27 cellular contexts compared by ENCODE assay signal in the genomic region with DNA sequence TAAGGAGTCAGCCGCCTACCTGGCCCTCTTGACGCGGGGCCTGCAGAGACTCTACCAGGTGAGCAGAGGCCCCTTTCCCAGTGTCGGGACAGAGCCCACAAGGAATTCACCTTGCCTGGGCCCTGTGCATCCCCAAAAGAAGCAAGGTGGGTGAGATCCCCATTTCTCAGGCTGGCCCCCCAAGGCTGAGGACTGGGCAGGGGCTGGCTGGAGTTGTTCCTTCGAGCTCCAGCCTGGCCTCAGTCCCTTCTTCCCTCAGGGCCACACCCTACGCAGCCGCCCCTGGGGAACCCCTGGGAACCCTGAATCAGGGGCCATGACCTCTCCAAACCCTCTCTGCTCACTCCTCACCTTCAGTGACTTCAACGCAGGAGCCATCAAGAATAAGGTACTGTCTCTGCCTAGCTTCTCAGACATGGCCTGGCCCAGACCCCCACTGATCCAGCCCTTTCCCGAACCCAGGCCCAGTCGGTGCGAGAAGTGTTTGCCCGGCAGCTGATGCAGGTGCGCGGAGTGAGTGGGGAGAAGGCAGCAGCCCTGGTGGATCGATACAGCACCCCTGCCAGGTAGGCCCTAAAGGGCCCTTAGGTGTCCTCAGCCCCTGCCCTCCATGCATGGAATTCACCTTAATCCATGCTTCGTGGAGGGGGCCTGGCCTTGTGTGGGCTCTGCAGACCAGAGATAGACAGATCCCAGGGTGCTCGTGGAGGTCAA. TPM values are rescaled to one million over a fixed set of nuclear protein-coding genes. Genes with fewer than 3 reads are reported as not detected.
DNase-seq lines count a peak whose midpoint lies in the region; ATAC-seq, FAIRE-seq and TF ChIP-seq lines count a peak whose summit lies in the region.
"Had no signal": no experiment of that assay in that cellular context is flagged by ENCODE, and none has a peak within 500 bp of the region (broad histone marks: within the 10 kb centered on the region; RNA-seq: fewer than 3 reads in every experiment).

No MANE protein-coding gene starts in this region.

- 92% methylated on average over 17 of the region's 17 CpGs for WGBS in GM12878 (ENCODE audit: insufficient coverage, insufficient replicate concordance, low lambda C conversion rate, missing lambda C conversion rate)

- H4K20me1 ChIP-seq in GM12878 (ENCODE audit: control insufficient read depth, insufficient read depth) (no peaks in the 10 kb centered on the region; the same call in 1 of the 2 replicates), neural progenitor cell (ENCODE audit: low read depth) (peaks cover 19% of the 10 kb centered on the region)

- in situ Hi-C loops in GM12878 (cut with MboI), result loop anchor here (25.0 kb wide), 1 partner anchor 1628 kb away; a partner anchor contains a TSS
- in situ Hi-C loops in gastrocnemius medialis (cut with MboI; ENCODE audit: low sequenced_read_pairs in 4 of 4), result no loop called here
- in situ Hi-C loops in G401 (cut with HindIII; ENCODE audit: low sequenced_read_pairs), result no loop called here

- RAD21 ChIA-PET in GM12878 (lab: Charles Lee; ENCODE audit: unreplicated experiment), result no interaction called here

- H2AFZ ChIP-seq in GM12878 (ENCODE audit: control insufficient read depth, low read depth, low read length), result no peak overlapping the region
- H2AFZ ChIP-seq in neural progenitor cell (replicated peaks), result no peak overlapping the region

- peaks cover 21% of the 10 kb centered on the region for H3K79me2 ChIP-seq in GM12878 (ENCODE audit: control insufficient read depth, insufficient read depth, low read length)
- H3K79me2 ChIP-seq in neural progenitor cell (ENCODE audit: low read depth), result peaks cover 16% of the 10 kb centered on the region

- no peak for DNase-seq in T-helper 2 cell treated with Interferon-gamma antibody and Interleukin-4, amounts not matched to agents 5 μg/mL and 100 μg/mL, for 36 hours (ENCODE audit: low spot score)
- DNase-seq in T-helper 2 cell, result no peak
- DNase-seq in AG04450 (ENCODE audit: low read depth, low spot score), result no peak
- DNase-seq in GM12878 (ENCODE audit: low read depth, low spot score), result no peak
- DNase-seq in neural progenitor cell (ENCODE audit: low spot score), result peak; percentile 0
- DNase-seq in gastrocnemius medialis, result no peak
- DNase-seq in G401 (ENCODE audit: low spot score), result no peak
- DNase-seq: 8988T; activated CD4-positive, alpha-beta memory T cell treated with anti-CD3 and anti-CD28 coated beads for 36 hours; activated CD4-positive, CD25-positive, alpha-beta regulatory T cell treated with anti-CD3 and anti-CD28 coated beads, Interleukin-2, amount 50 U/mL, for 72 hours; activated CD8-positive, alpha-beta memory T cell treated with anti-CD3 and anti-CD28 coated beads, Interleukin-2, amount 50 U/mL, for 4 hours; CD4-positive, CD25-positive, alpha-beta regulatory T cell; esophagus squamous epithelium; foreskin melanocyte; hippocampal formation; midbrain; NCI-H187; NCI-H2171 treated with DMSO at 0.1 percent for 48 hours; NCI-H524; stimulated activated naive CD4-positive, alpha-beta T cell treated with Interleukin-2 at 50 U/mL for 16 hours had no signal

- BruUV-seq in GM12878 (replicated peaks; lab: Mats Ljungman, UMichigan), result no TSS peak

- no peak overlapping the region for H3K4me3 Mint-ChIP-seq in T-helper 2 cell treated with Interferon-gamma antibody and Interleukin-4, amounts not matched to agents 5 μg/mL and 100 μg/mL, for 36 hours
- H3K4me3 Mint-ChIP-seq in neural progenitor cell, result peak overlapping the region; percentile 30
- H3K4me3 Mint-ChIP-seq: activated CD4-positive, alpha-beta memory T cell treated with anti-CD3 and anti-CD28 coated beads for 36 hours; CD4-positive, CD25-positive, alpha-beta regulatory T cell; central memory CD8-positive, alpha-beta T cell; naive thymus-derived CD8-positive, alpha-beta T cell had no signal

- H3K4me1 Mint-ChIP-seq in T-helper 2 cell treated with Interferon-gamma antibody and Interleukin-4, amounts not matched to agents 5 μg/mL and 100 μg/mL, for 36 hours (ENCODE audit: low read depth), result peaks cover 18% of the 10 kb centered on the region
- peaks cover 29% of the 10 kb centered on the region for H3K4me1 Mint-ChIP-seq in neural progenitor cell

- no peak overlapping the region for H3K4me2 ChIP-seq in GM12878 (ENCODE audit: control insufficient read depth, insufficient read depth)
- H3K4me2 ChIP-seq in neural progenitor cell, result no peak overlapping the region

- ATAC-seq in GM12878, result no peak
- no peak for ATAC-seq in gastrocnemius medialis
- ATAC-seq in GM18858 (IDR thresholded peaks at IDR 0.05; ENCODE audit: unreplicated experiment), result no peak
- ATAC-seq: left lung; naive thymus-derived CD8-positive, alpha-beta T cell had no signal

- H3K27ac ChIP-seq in AG04450 (ENCODE audit: low read depth, low read length) (peak overlapping the region; percentile 31), GM12878 (ENCODE audit: control insufficient read depth, insufficient read depth) (no peak overlapping the region), neural progenitor cell (no peak overlapping the region), gastrocnemius medialis (no peak overlapping the region)
- H3K27ac ChIP-seq: esophagus squamous epithelium, left lung had no signal

- TF ChIP-seq POLR2A in GM12878 (IDR thresholded peaks at IDR 0.05; ENCODE audit: low read depth, low read length) (no peak), gastrocnemius medialis (IDR thresholded peaks at IDR 0.05) (no peak)

- no peak for FAIRE-seq in GM12878 (lab: Jason Lieb, UNC)
- FAIRE-seq: endometrium, GM12892 had no signal

- no peaks in the 10 kb centered on the region for H3K27me3 Mint-ChIP-seq in T-helper 2 cell treated with Interferon-gamma antibody and Interleukin-4, amounts not matched to agents 5 μg/mL and 100 μg/mL, for 36 hours (ENCODE audit: low read depth)
- H3K27me3 Mint-ChIP-seq in neural progenitor cell (ENCODE audit: insufficient read depth, low read depth), result peaks cover 20% of the 10 kb centered on the region
- H3K27me3 Mint-ChIP-seq: activated CD4-positive, alpha-beta memory T cell treated with anti-CD3 and anti-CD28 coated beads for 36 hours; CD4-positive, CD25-positive, alpha-beta regulatory T cell; central memory CD8-positive, alpha-beta T cell; naive thymus-derived CD8-positive, alpha-beta T cell had no signal

- peak overlapping the region; percentile 36 for H3K27ac Mint-ChIP-seq in T-helper 2 cell treated with Interferon-gamma antibody and Interleukin-4, amounts not matched to agents 5 μg/mL and 100 μg/mL, for 36 hours
- no peak overlapping the region for H3K27ac Mint-ChIP-seq in neural progenitor cell
- H3K27ac Mint-ChIP-seq: activated CD4-positive, alpha-beta memory T cell treated with anti-CD3 and anti-CD28 coated beads for 36 hours; activated T-helper 2 cell treated with anti-CD3 and anti-CD28 coated beads, Interferon-gamma antibody, Interleukin-2, Interleukin-4, amounts not matched to agents 10 μg/mL and 5 μg/mL and 100 μg/mL, durations not matched to agents 14 hours and 24 hours and 36 hours had no signal

- H3K4me1 ChIP-seq in GM12878 (ENCODE audit: control insufficient read depth, insufficient read depth, low read length) (peaks cover 15% of the 10 kb centered on the region), neural progenitor cell (peaks cover 6% of the 10 kb centered on the region), gastrocnemius medialis (peaks cover 15% of the 10 kb centered on the region in 2 donors)

- H3K4me3 ChIP-seq in AG04450 (ENCODE audit: low read depth, low read length), result no peak overlapping the region
- H3K4me3 ChIP-seq in GM12878, result no peak overlapping the region
- H3K4me3 ChIP-seq in neural progenitor cell, result no peak overlapping the region
- no peak overlapping the region for H3K4me3 ChIP-seq in gastrocnemius medialis
- H3K4me3 ChIP-seq: esophagus squamous epithelium, left lung had no signal

- H3K9me3 Mint-ChIP-seq in T-helper 2 cell treated with Interferon-gamma antibody and Interleukin-4, amounts not matched to agents 5 μg/mL and 100 μg/mL, for 36 hours, result no peaks in the 10 kb centered on the region
- H3K9me3 Mint-ChIP-seq in neural progenitor cell, result no peaks in the 10 kb centered on the region
- H3K9me3 Mint-ChIP-seq: activated CD4-positive, alpha-beta memory T cell treated with anti-CD3 and anti-CD28 coated beads for 36 hours; activated T-helper 2 cell treated with anti-CD3 and anti-CD28 coated beads, Interferon-gamma antibody, Interleukin-2, Interleukin-4, amounts not matched to agents 10 μg/mL and 5 μg/mL and 100 μg/mL, durations not matched to agents 14 hours and 24 hours and 36 hours; CD4-positive, CD25-positive, alpha-beta regulatory T cell; central memory CD8-positive, alpha-beta T cell; naive thymus-derived CD8-positive, alpha-beta T cell had no signal

- CTCF ChIA-PET in AG04450 (lab: Charles Lee) (no interaction called here), GM12878 (lab: Yijun Ruan, JAX) (interaction anchor here (1.6 kb wide), 1 partner anchor 24 kb away, joined by 3 read pairs; no protein-coding TSS in a partner anchor)

- no peak for TF ChIP-seq CTCF in AG04450 (IDR thresholded peaks at IDR 0.05; ENCODE audit: low read depth, low read length)
- no peak for TF ChIP-seq CTCF in GM12878 (IDR thresholded peaks at IDR 0.05 in 2 of 3, conservative IDR thresholded peaks at IDR 0.05 in 1 of 3; ENCODE audit: control insufficient read depth in 2 of 3, extremely low read depth in 1 of 3, insufficient read depth in 1 of 3, low read depth in 3 of 3, low read length in 3 of 3)
- no peak for TF ChIP-seq CTCF in neural progenitor cell (IDR thresholded peaks at IDR 0.05)
- TF ChIP-seq CTCF in gastrocnemius medialis (IDR thresholded peaks at IDR 0.05 in 4 of 5, conservative IDR thresholded peaks at IDR 0.05 in 1 of 5), result no peak

- H3K36me3 ChIP-seq in GM12878 (ENCODE audit: control insufficient read depth in 2 of 2, insufficient read depth in 2 of 2, low read length in 1 of 2), result peaks cover 23 to 38% of the 10 kb centered on the region in 2 experiments
- H3K36me3 ChIP-seq in neural progenitor cell, result no peaks in the 10 kb centered on the region
- H3K36me3 ChIP-seq in gastrocnemius medialis, result peaks cover 0 to 55% of the 10 kb centered on the region in 2 donors

- H3K9ac ChIP-seq in GM12878 (ENCODE audit: control insufficient read depth, insufficient read depth, low read length) (no peak overlapping the region), neural progenitor cell (no peak overlapping the region)

- TF ChIP-seq RAD21 in GM12878 (IDR thresholded peaks at IDR 0.05; ENCODE audit: insufficient read depth, low read depth, low read length), result no peak

- intact Hi-C loops in GM12878 (cut with micrococcal nuclease; ENCODE audit: unreplicated experiment), result no loop called here
- intact Hi-C loops in gastrocnemius medialis (cut with DNase I; ENCODE audit: low total_unique reads), result no loop called here

- H3K27me3 ChIP-seq in AG04450 (ENCODE audit: control insufficient read depth, insufficient read depth, low read length), result no peaks in the 10 kb centered on the region
- no peaks in the 10 kb centered on the region for H3K27me3 ChIP-seq in GM12878 (replicated peaks in 1 of 2; ENCODE audit: control insufficient read depth in 2 of 2, insufficient read depth in 2 of 2, low read length in 1 of 2)
- no peaks in the 10 kb centered on the region for H3K27me3 ChIP-seq in neural progenitor cell
- H3K27me3 ChIP-seq in gastrocnemius medialis, result no peaks in the 10 kb centered on the region
- H3K27me3 ChIP-seq: esophagus squamous epithelium, left lung had no signal

- peaks cover 48% of the 10 kb centered on the region for H3K36me3 Mint-ChIP-seq in T-helper 2 cell treated with Interferon-gamma antibody and Interleukin-4, amounts not matched to agents 5 μg/mL and 100 μg/mL, for 36 hours (ENCODE audit: low read depth)
- H3K36me3 Mint-ChIP-seq in neural progenitor cell, result peaks cover 10% of the 10 kb centered on the region

- POLR2A ChIA-PET in AG04450 (lab: Yijun Ruan, JAX), result interaction anchor here (0.5 kb wide), 1 partner anchor 23 kb away, joined by 4 read pairs; a partner anchor contains a TSS
- POLR2A ChIA-PET in GM12878 (lab: Charles Lee), result no interaction called here

- TF ChIP-seq EP300 in GM12878 (IDR thresholded peaks at IDR 0.05; ENCODE audit: borderline replicate concordance in 1 of 2, control insufficient read depth in 1 of 2, low read depth in 2 of 2, low read length in 2 of 2), result no peak

- H3F3A ChIP-seq in neural progenitor cell (ENCODE audit: low read depth), result peaks cover 31% of the 10 kb centered on the region

- H3K9me3 ChIP-seq in AG04450 (ENCODE audit: control insufficient read depth, insufficient read depth, low read length), result no peaks in the 10 kb centered on the region; the same call in 1 of the 2 replicates
- H3K9me3 ChIP-seq in GM12878 (replicated peaks; ENCODE audit: control insufficient read depth, insufficient read depth, low read length), result no peaks in the 10 kb centered on the region
- no peaks in the 10 kb centered on the region for H3K9me3 ChIP-seq in neural progenitor cell (ENCODE audit: low read depth)
- H3K9me3 ChIP-seq in gastrocnemius medialis, result no peaks in the 10 kb centered on the region
- H3K9me3 ChIP-seq: esophagus squamous epithelium, left lung had no signal

- SMC1A ChIA-PET in GM12878 (lab: Charles Lee; ENCODE audit: uncharacterized antibody, unreplicated experiment), result no interaction called here

RNA-seq across cellular contexts. Expression of a gene that starts 4.7 kb away (rescaled TPM):
- polyA plus RNA-seq in AG04450 (2011; rRNA removed) (23.8 and 27.5 TPM in 2 replicates), GM12878 (2011; rRNA removed) (28.8 and 39.3 TPM in 2 replicates), GM12878 (2014; fragmentation: Illumina TruSeq; extraction: Trizol) (10.7 and 31.9 TPM in 2 replicates), GM12878 (2014; fragmentation: Nextera tagmentation; extraction: Ambion mirVana) (10 to 100 TPM; 11.8 to 22.9 TPM), GM12878 (2014; rRNA removed) (70.7 and 81.2 TPM in 2 replicates), GM12878 (2016; fragmentation: Nextera tagmentation; extraction: Ambion mirVana) (10 to 100 TPM; 57.6 to 65.1 TPM)
- polyA minus RNA-seq in AG04450 (2011; rRNA and poly(A)+ RNA removed), result 23.4 and 28.7 TPM in 2 replicates
- total RNA-seq in GM12878 (2013; cell fraction: nucleolus; rRNA removed), result 82.3 and 89.8 TPM in 2 replicates
- total RNA-seq in GM12878 (2014; rRNA removed) (59.1 and 67.7 TPM in 2 replicates), GM12878 (2014; rRNA removed; fragmentation: Illumina TruSeq; extraction: Trizol) (32.4 and 33.0 TPM in 2 replicates), GM12878 (2021) (68.5 and 76.1 TPM in 2 replicates), neural progenitor cell (ENCODE audit: low replicate concordance) (36.8 and 42.4 TPM in 2 replicates), gastrocnemius medialis (10 to 100 TPM; 26.4 to 44.9 (median 34.8) TPM)
- polyA plus RNA-seq in GM12878 (2011; ENCODE audit: low read depth), result 30.8 TPM
- polyA plus RNA-seq in GM12878 (2011; cell fraction: cytosol; rRNA removed), result 28.2 and 51.3 TPM in 2 replicates
- 432 and 473 TPM in 2 replicates for polyA plus RNA-seq in GM12878 (2011; cell fraction: nucleus; rRNA removed)
- 50.1 and 67.1 TPM in 2 replicates for polyA plus RNA-seq in GM12878 (2012)
- polyA minus RNA-seq in GM12878 (2011; rRNA and poly(A)+ RNA removed), result 17.4 and 36.6 TPM in 2 replicates
- polyA minus RNA-seq in GM12878 (2011; cell fraction: cytosol; rRNA and poly(A)+ RNA removed), result 15.3 and 20.6 TPM in 2 replicates
- 98.3 and 150 TPM in 2 replicates for polyA minus RNA-seq in GM12878 (2011; cell fraction: nucleus; rRNA and poly(A)+ RNA removed)
- total RNA-seq in G401 (2014; rRNA removed; shearing (Covaris generic)), result 61.8 and 70.4 TPM in 2 replicates

RNA-seq across cellular contexts. Expression of a gene that starts 6.9 kb away (rescaled TPM):
- polyA plus RNA-seq in AG04450 (2011; rRNA removed) (1,553 and 1,822 TPM in 2 replicates), GM12878 (2011; rRNA removed) (575 and 895 TPM in 2 replicates), GM12878 (2014; fragmentation: Illumina TruSeq; extraction: Trizol) (1,149 and 1,571 TPM in 2 replicates), GM12878 (2014; fragmentation: Nextera tagmentation; extraction: Ambion mirVana) (100 to 1,000 TPM; 164 to 462 TPM), GM12878 (2014; rRNA removed) (1,518 and 1,569 TPM in 2 replicates), GM12878 (2016; fragmentation: Nextera tagmentation; extraction: Ambion mirVana) (1,000 to 10,000 TPM; 2,798 to 2,994 TPM)
- 2,126 and 2,698 TPM in 2 replicates for polyA minus RNA-seq in AG04450 (2011; rRNA and poly(A)+ RNA removed)
- 119 and 124 TPM in 2 replicates for total RNA-seq in GM12878 (2013; cell fraction: nucleolus; rRNA removed)
- total RNA-seq in GM12878 (2014; rRNA removed) (1,600 and 1,643 TPM in 2 replicates), GM12878 (2014; rRNA removed; fragmentation: Illumina TruSeq; extraction: Trizol) (1,098 and 1,149 TPM in 2 replicates), GM12878 (2021) (1,426 and 1,431 TPM in 2 replicates), neural progenitor cell (ENCODE audit: low replicate concordance) (704 and 971 TPM in 2 replicates), gastrocnemius medialis (100 to 1,000 TPM; 153 to 371 (median 251) TPM)
- 247 TPM for polyA plus RNA-seq in GM12878 (2011; ENCODE audit: low read depth)
- 1,927 and 2,763 TPM in 2 replicates for polyA plus RNA-seq in GM12878 (2011; cell fraction: cytosol; rRNA removed)
- polyA plus RNA-seq in GM12878 (2011; cell fraction: nucleus; rRNA removed), result 600 and 985 TPM in 2 replicates
- 689 and 822 TPM in 2 replicates for polyA plus RNA-seq in GM12878 (2012)
- 1,157 and 1,210 TPM in 2 replicates for polyA minus RNA-seq in GM12878 (2011; rRNA and poly(A)+ RNA removed)
- polyA minus RNA-seq in GM12878 (2011; cell fraction: cytosol; rRNA and poly(A)+ RNA removed), result 404 and 512 TPM in 2 replicates
- polyA minus RNA-seq in GM12878 (2011; cell fraction: nucleus; rRNA and poly(A)+ RNA removed), result 202 and 320 TPM in 2 replicates
- 1,273 and 1,592 TPM in 2 replicates for total RNA-seq in G401 (2014; rRNA removed; shearing (Covaris generic))

RNA-seq across cellular contexts. Expression of a gene that starts 7.7 kb away (rescaled TPM):
- polyA plus RNA-seq in AG04450 (2011; rRNA removed) (190 and 279 TPM in 2 replicates), GM12878 (2011; rRNA removed) (8.5 and 13.2 TPM in 2 replicates), GM12878 (2014; fragmentation: Illumina TruSeq; extraction: Trizol) (0.96 and 1.3 TPM in 2 replicates), GM12878 (2014; fragmentation: Nextera tagmentation; extraction: Ambion mirVana) (under 1 TPM in 1 of 2 experiments, not detected in 1; 0.24 TPM), GM12878 (2014; rRNA removed) (3.0 and 3.5 TPM in 2 replicates), GM12878 (2016; fragmentation: Nextera tagmentation; extraction: Ambion mirVana) (1 to 10 TPM in 1 of 2 experiments, under 1 TPM in 1; 0.70 to 1.3 TPM)
- polyA minus RNA-seq in AG04450 (2011; rRNA and poly(A)+ RNA removed), result 72.8 and 112 TPM in 2 replicates
- 26.4 and 31.8 TPM in 2 replicates for total RNA-seq in GM12878 (2013; cell fraction: nucleolus; rRNA removed)
- total RNA-seq in GM12878 (2014; rRNA removed) (2.3 and 2.6 TPM in 2 replicates), GM12878 (2014; rRNA removed; fragmentation: Illumina TruSeq; extraction: Trizol) (0.94 and 1.7 TPM in 2 replicates), GM12878 (2021) (2.3 and 2.4 TPM in 2 replicates), neural progenitor cell (ENCODE audit: low replicate concordance) (9.2 and 25.1 TPM in 2 replicates), gastrocnemius medialis (10 to 100 TPM; 20.6 to 24.1 (median 22.9) TPM)
- polyA plus RNA-seq in GM12878 (2011; ENCODE audit: low read depth), result 9.0 TPM
- 16.1 and 19.3 TPM in 2 replicates for polyA plus RNA-seq in GM12878 (2011; cell fraction: cytosol; rRNA removed)
- 122 and 196 TPM in 2 replicates for polyA plus RNA-seq in GM12878 (2011; cell fraction: nucleus; rRNA removed)
- 17.5 and 18.5 TPM in 2 replicates for polyA plus RNA-seq in GM12878 (2012)
- 3.0 and 9.8 TPM in 2 replicates for polyA minus RNA-seq in GM12878 (2011; rRNA and poly(A)+ RNA removed)
- 1.1 and 1.3 TPM in 2 replicates for polyA minus RNA-seq in GM12878 (2011; cell fraction: cytosol; rRNA and poly(A)+ RNA removed)
- 18.9 and 19.9 TPM in 2 replicates for polyA minus RNA-seq in GM12878 (2011; cell fraction: nucleus; rRNA and poly(A)+ RNA removed)
- 35.8 and 38.2 TPM in 2 replicates for total RNA-seq in G401 (2014; rRNA removed; shearing (Covaris generic))

RNA-seq across cellular contexts. Expression of a gene that starts 14.7 kb away (rescaled TPM):
- polyA plus RNA-seq in AG04450 (2011; rRNA removed), result not detected in 2 replicates
- polyA minus RNA-seq in AG04450 (2011; rRNA and poly(A)+ RNA removed), result 0.55 TPM in 1 of 2 replicates, not detected in the other
- not detected in 2 replicates for total RNA-seq in GM12878 (2013; cell fraction: nucleolus; rRNA removed)
- 1.4 and 2.9 TPM in 2 replicates for total RNA-seq in GM12878 (2014; rRNA removed)
- 1.5 and 1.7 TPM in 2 replicates for total RNA-seq in GM12878 (2014; rRNA removed; fragmentation: Illumina TruSeq; extraction: Trizol)
- total RNA-seq in GM12878 (2021), result 1.5 and 1.9 TPM in 2 replicates
- polyA plus RNA-seq in GM12878 (2011; ENCODE audit: low read depth), result 0.35 TPM
- polyA plus RNA-seq in GM12878 (2011; rRNA removed), result 7.0 and 12.0 TPM in 2 replicates
- 16.2 and 18.8 TPM in 2 replicates for polyA plus RNA-seq in GM12878 (2011; cell fraction: cytosol; rRNA removed)
- 9.2 and 16.3 TPM in 2 replicates for polyA plus RNA-seq in GM12878 (2011; cell fraction: nucleus; rRNA removed)
- polyA plus RNA-seq in GM12878 (2012), result 0.74 and 1.0 TPM in 2 replicates
- 0.43 and 1.7 TPM in 2 replicates for polyA plus RNA-seq in GM12878 (2014; fragmentation: Illumina TruSeq; extraction: Trizol)
- polyA plus RNA-seq in GM12878 (2014; fragmentation: Nextera tagmentation; extraction: Ambion mirVana), result 1 to 10 TPM in 1 of 2 experiments, under 1 TPM in 1; 0.53 to 1.6 TPM
- polyA plus RNA-seq in GM12878 (2014; rRNA removed), result 1.7 and 3.3 TPM in 2 replicates
- polyA plus RNA-seq in GM12878 (2016; fragmentation: Nextera tagmentation; extraction: Ambion mirVana), result 1 to 10 TPM in 1 of 2 experiments, under 1 TPM in 1; 0.92 to 1.1 TPM
- polyA minus RNA-seq in GM12878 (2011; rRNA and poly(A)+ RNA removed), result 8.3 and 16.4 TPM in 2 replicates
- polyA minus RNA-seq in GM12878 (2011; cell fraction: cytosol; rRNA and poly(A)+ RNA removed), result 4.3 and 4.5 TPM in 2 replicates
- polyA minus RNA-seq in GM12878 (2011; cell fraction: nucleus; rRNA and poly(A)+ RNA removed), result 3.0 and 5.2 TPM in 2 replicates
- total RNA-seq in neural progenitor cell (ENCODE audit: low replicate concordance), result not detected in 2 replicates
- total RNA-seq in gastrocnemius medialis, result under 1 TPM in 3 of 4 donors, not detected in 1; 0.20 to 0.49 (median 0.32) TPM
- not detected in 2 replicates for total RNA-seq in G401 (2014; rRNA removed; shearing (Covaris generic))

RNA-seq across cellular contexts. Expression of a gene that starts 23.4 kb away (rescaled TPM):
- polyA plus RNA-seq in AG04450 (2011; rRNA removed) (126 and 160 TPM in 2 replicates), GM12878 (2011; rRNA removed) (79.6 and 89.1 TPM in 2 replicates), GM12878 (2014; fragmentation: Illumina TruSeq; extraction: Trizol) (59.8 and 78.7 TPM in 2 replicates), GM12878 (2014; fragmentation: Nextera tagmentation; extraction: Ambion mirVana) (10 to 100 TPM; 65.1 to 80.7 TPM), GM12878 (2014; rRNA removed) (169 and 197 TPM in 2 replicates), GM12878 (2016; fragmentation: Nextera tagmentation; extraction: Ambion mirVana) (100 to 1,000 TPM; 176 to 182 TPM)
- polyA minus RNA-seq in AG04450 (2011; rRNA and poly(A)+ RNA removed), result 116 and 143 TPM in 2 replicates
- total RNA-seq in GM12878 (2013; cell fraction: nucleolus; rRNA removed), result 49.9 and 50.2 TPM in 2 replicates
- total RNA-seq in GM12878 (2014; rRNA removed) (144 and 155 TPM in 2 replicates), GM12878 (2014; rRNA removed; fragmentation: Illumina TruSeq; extraction: Trizol) (78.4 and 82.8 TPM in 2 replicates), GM12878 (2021) (100.0 and 103 TPM in 2 replicates), neural progenitor cell (ENCODE audit: low replicate concordance) (92.1 and 113 TPM in 2 replicates), gastrocnemius medialis (10 to 100 TPM; 39.6 to 79.3 (median 53.0) TPM)
- 49.6 TPM for polyA plus RNA-seq in GM12878 (2011; ENCODE audit: low read depth)
- 118 and 169 TPM in 2 replicates for polyA plus RNA-seq in GM12878 (2011; cell fraction: cytosol; rRNA removed)
- 160 and 164 TPM in 2 replicates for polyA plus RNA-seq in GM12878 (2011; cell fraction: nucleus; rRNA removed)
- polyA plus RNA-seq in GM12878 (2012), result 79.5 and 80.5 TPM in 2 replicates
- 72.7 and 118 TPM in 2 replicates for polyA minus RNA-seq in GM12878 (2011; rRNA and poly(A)+ RNA removed)
- polyA minus RNA-seq in GM12878 (2011; cell fraction: cytosol; rRNA and poly(A)+ RNA removed), result 53.2 and 62.5 TPM in 2 replicates
- 58.6 and 92.6 TPM in 2 replicates for polyA minus RNA-seq in GM12878 (2011; cell fraction: nucleus; rRNA and poly(A)+ RNA removed)
- 79.3 and 89.3 TPM in 2 replicates for total RNA-seq in G401 (2014; rRNA removed; shearing (Covaris generic))
